23 cellular contexts compared by ENCODE assay signal in the genomic region with DNA sequence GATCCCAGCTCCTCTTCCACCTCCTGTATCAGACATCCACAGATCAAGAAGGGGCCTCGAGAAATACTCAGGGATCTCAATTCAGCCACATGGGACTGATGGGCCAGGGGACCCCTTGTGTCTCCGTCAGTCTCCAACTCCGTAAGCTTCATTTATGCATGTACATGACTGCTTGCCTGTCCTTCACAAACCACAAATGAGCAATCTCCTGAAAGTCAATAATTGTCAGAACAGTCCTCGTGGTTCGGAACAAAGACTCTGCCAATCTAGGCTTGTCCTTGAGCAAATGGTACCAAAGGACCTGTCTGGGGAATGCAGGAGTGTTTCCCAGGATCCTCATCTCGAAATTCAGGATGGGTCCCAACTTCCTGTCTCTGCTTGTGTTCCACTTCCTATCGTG. TPM values are rescaled to one million over a fixed set of nuclear protein-coding genes. Genes with fewer than 3 reads are reported as not detected.
DNase-seq lines count a peak whose midpoint lies in the region; ATAC-seq, FAIRE-seq and TF ChIP-seq lines count a peak whose summit lies in the region.
"Had no signal": no experiment of that assay in that cellular context is flagged by ENCODE, and none has a peak within 500 bp of the region (broad histone marks: within the 10 kb centered on the region; RNA-seq: fewer than 3 reads in every experiment).

No MANE protein-coding gene starts in this region.

- peaks cover 12% of the 10 kb centered on the region for H3K4me1 Mint-ChIP-seq in activated CD8-positive, alpha-beta memory T cell treated with anti-CD3 and anti-CD28 coated beads, Interleukin-2, amount 10 ng/mL, durations not matched to agents 7 days and 5 days
- peaks cover 2% of the 10 kb centered on the region for H3K4me1 Mint-ChIP-seq in progenitor cell of endocrine pancreas (ENCODE audit: low read depth)

- H4K20me1 ChIP-seq in keratinocyte (ENCODE audit: control insufficient read depth, extremely low read depth, insufficient read depth, low read length), result no peaks in the 10 kb centered on the region

- no peaks in the 10 kb centered on the region for H3K36me3 Mint-ChIP-seq in activated CD8-positive, alpha-beta memory T cell treated with anti-CD3 and anti-CD28 coated beads, Interleukin-2, amount 10 ng/mL, durations not matched to agents 7 days and 5 days
- peaks cover 7% of the 10 kb centered on the region for H3K36me3 Mint-ChIP-seq in progenitor cell of endocrine pancreas (ENCODE audit: insufficient read depth)
- H3K36me3 Mint-ChIP-seq: activated naive CD8-positive, alpha-beta T cell; CD14-positive monocyte; natural killer cell had no signal

- H3K27ac Mint-ChIP-seq in activated CD8-positive, alpha-beta memory T cell treated with anti-CD3 and anti-CD28 coated beads, Interleukin-2, amount 10 ng/mL, durations not matched to agents 7 days and 5 days, result no peak overlapping the region
- no peak overlapping the region for H3K27ac Mint-ChIP-seq in progenitor cell of endocrine pancreas
- H3K27ac Mint-ChIP-seq: activated naive CD8-positive, alpha-beta T cell; activated T-helper 1 cell treated with anti-CD3 and anti-CD28 coated beads, Interleukin-12 subunit alpha, Interleukin-12 subunit beta, Interleukin-2, Interleukin-4 antibody, amounts not matched to agents 30 ng/mL and 10 ng/mL and 1 ng/mL, durations not matched to agents 14 hours and 24 hours and 36 hours; CD14-positive monocyte; natural killer cell had no signal

- TF ChIP-seq CTCF in GM12865 (IDR thresholded peaks at IDR 0.05; ENCODE audit: insufficient read depth, low read depth, low read length, missing control alignments), result no peak
- no peak for TF ChIP-seq CTCF in keratinocyte (optimal IDR thresholded peaks at IDR 0.05 in 1 of 3, IDR thresholded peaks at IDR 0.05 in 1 of 3, conservative IDR thresholded peaks at IDR 0.05 in 1 of 3; ENCODE audit: extremely low read depth in 1 of 3, insufficient read depth in 2 of 3, low read length in 3 of 3)
- no peak for TF ChIP-seq CTCF in progenitor cell of endocrine pancreas (IDR thresholded peaks at IDR 0.05; ENCODE audit: unreplicated experiment)

- H3K9ac ChIP-seq in HUES48 (ENCODE audit: low read depth, low read length), result no peak overlapping the region
- H3K9ac ChIP-seq in keratinocyte (ENCODE audit: control insufficient read depth, extremely low read depth, insufficient read depth, low read length), result no peak overlapping the region
- H3K9ac ChIP-seq: parathyroid adenoma had no signal

- peaks cover 44% of the 10 kb centered on the region for H3K27me3 Mint-ChIP-seq in activated CD8-positive, alpha-beta memory T cell treated with anti-CD3 and anti-CD28 coated beads, Interleukin-2, amount 10 ng/mL, durations not matched to agents 7 days and 5 days
- no peaks in the 10 kb centered on the region for H3K27me3 Mint-ChIP-seq in progenitor cell of endocrine pancreas
- H3K27me3 Mint-ChIP-seq: activated naive CD8-positive, alpha-beta T cell had no signal

- H3K9me1 ChIP-seq in keratinocyte (ENCODE audit: control insufficient read depth, extremely low read depth, insufficient read depth, low read length), result no peaks in the 10 kb centered on the region

- no peaks in the 10 kb centered on the region for H3K9me3 Mint-ChIP-seq in activated CD8-positive, alpha-beta memory T cell treated with anti-CD3 and anti-CD28 coated beads, Interleukin-2, amount 10 ng/mL, durations not matched to agents 7 days and 5 days (ENCODE audit: low read depth)
- no peaks in the 10 kb centered on the region for H3K9me3 Mint-ChIP-seq in progenitor cell of endocrine pancreas (ENCODE audit: low read depth)
- H3K9me3 Mint-ChIP-seq: activated T-helper 1 cell treated with anti-CD3 and anti-CD28 coated beads, Interleukin-12 subunit alpha, Interleukin-12 subunit beta, Interleukin-2, Interleukin-4 antibody, amounts not matched to agents 30 ng/mL and 10 ng/mL and 1 ng/mL, durations not matched to agents 14 hours and 24 hours and 36 hours; CD14-positive monocyte; natural killer cell had no signal

- no peaks in the 10 kb centered on the region for H3K79me2 ChIP-seq in keratinocyte (ENCODE audit: control insufficient read depth, insufficient read depth, low read length)
- H3K79me2 ChIP-seq: parathyroid adenoma had no signal

- peak; percentile 36 for DNase-seq in GM12865 (ENCODE audit: low read depth)
- no peak for DNase-seq in keratinocyte (ENCODE audit: low read depth, low spot score)
- no peak for DNase-seq in SHP77 (lab: John Stamatoyannopoulos, UW)
- DNase-seq in NK-92 (lab: John Stamatoyannopoulos, UW; ENCODE audit: unreplicated experiment), result no peak
- DNase-seq in activated CD8-positive, alpha-beta memory T cell treated with anti-CD3 and anti-CD28 coated beads, Interleukin-2, amount 10 ng/mL, durations not matched to agents 7 days and 5 days, result no peak
- DNase-seq in progenitor cell of endocrine pancreas (ENCODE audit: low spot score, unreplicated experiment), result no peak
- DNase-seq: ACHN; cerebellar nuclear complex; erythroblast; foreskin melanocyte; hypothalamus; kidney glomerular epithelial cell; natural killer cell; NCI-H1092 treated with DMSO at 0.1 percent for 48 hours; NCI-H2107; NCI-H524 treated with DMSO at 0.1 percent for 48 hours; stimulated activated naive CD4-positive, alpha-beta T cell had no signal

- peak; percentile 4 for ATAC-seq in GM19455 (IDR thresholded peaks at IDR 0.05; ENCODE audit: unreplicated experiment)
- no peak for ATAC-seq in activated CD8-positive, alpha-beta memory T cell treated with anti-CD3 and anti-CD28 coated beads, Interleukin-2, amount 10 ng/mL, durations not matched to agents 7 days and 5 days
- ATAC-seq: natural killer cell had no signal

- CTCF ChIA-PET in activated CD8-positive, alpha-beta memory T cell treated with anti-CD3 and anti-CD28 coated beads, Interleukin-2, amount 10 ng/mL, durations not matched to agents 7 days and 5 days (lab: Charles Lee), result no interaction called here

- dilution Hi-C loops in keratinocyte (cut with MboI; ENCODE audit: extremely low pct_ligation_motif_present, low sequenced_read_pairs), result no loop called here

- H3K4me3 Mint-ChIP-seq in activated CD8-positive, alpha-beta memory T cell treated with anti-CD3 and anti-CD28 coated beads, Interleukin-2, amount 10 ng/mL, durations not matched to agents 7 days and 5 days, result no peak overlapping the region
- H3K4me3 Mint-ChIP-seq in progenitor cell of endocrine pancreas (ENCODE audit: low read depth), result no peak overlapping the region
- H3K4me3 Mint-ChIP-seq: activated naive CD8-positive, alpha-beta T cell; activated T-helper 1 cell treated with anti-CD3 and anti-CD28 coated beads, Interleukin-12 subunit alpha, Interleukin-12 subunit beta, Interleukin-2, Interleukin-4 antibody, amounts not matched to agents 30 ng/mL and 10 ng/mL and 1 ng/mL, durations not matched to agents 14 hours and 24 hours and 36 hours; CD14-positive monocyte; natural killer cell had no signal

- no peak overlapping the region for H2AFZ ChIP-seq in keratinocyte (ENCODE audit: control insufficient read depth, low read length)
- H2AFZ ChIP-seq: parathyroid adenoma had no signal

- H3K4me2 ChIP-seq in keratinocyte (ENCODE audit: control insufficient read depth, extremely low read depth, insufficient read depth, low read depth, low read length), result no peak overlapping the region

- H3K36me3 ChIP-seq in HUES48 (ENCODE audit: control insufficient read depth, insufficient read depth, low read length) (peaks cover 19% of the 10 kb centered on the region), keratinocyte (ENCODE audit: control insufficient read depth in 2 of 2, extremely low read depth in 1 of 2, insufficient read depth in 2 of 2, low read length in 2 of 2) (peaks cover 17 to 22% of the 10 kb centered on the region in 2 experiments)

- no peak overlapping the region; the same call in 1 of the 2 replicates for H3K4me3 ChIP-seq in GM12865 (ENCODE audit: low read depth, low read length)
- no peak overlapping the region for H3K4me3 ChIP-seq in HUES48 (ENCODE audit: low read depth, low read length)
- no peak overlapping the region for H3K4me3 ChIP-seq in keratinocyte (ENCODE audit: control insufficient read depth in 2 of 3, extremely low read depth in 1 of 3, insufficient read depth in 2 of 3, low read depth in 1 of 3, low read length in 3 of 3)

- H3K4me1 ChIP-seq in HUES48 (ENCODE audit: control insufficient read depth, insufficient read depth, low read length) (peaks cover 32% of the 10 kb centered on the region), keratinocyte (ENCODE audit: control insufficient read depth, extremely low read depth, insufficient read depth, low read length) (peaks cover 15% of the 10 kb centered on the region)

- H3K27me3 ChIP-seq in HUES48 (ENCODE audit: control insufficient read depth, insufficient read depth, low read length) (no peaks in the 10 kb centered on the region), keratinocyte (ENCODE audit: control insufficient read depth, extremely low read depth, insufficient read depth, low read length) (no peaks in the 10 kb centered on the region)

- H3K27ac ChIP-seq in HUES48 (ENCODE audit: low read depth, low read length), result peak overlapping the region; percentile 46
- H3K27ac ChIP-seq in keratinocyte (ENCODE audit: control insufficient read depth, insufficient read depth, low read length), result no peak overlapping the region
- H3K27ac ChIP-seq: parathyroid adenoma had no signal

- no peaks in the 10 kb centered on the region for H3K9me3 ChIP-seq in HUES48 (ENCODE audit: control insufficient read depth, insufficient read depth, low read length)
- no peaks in the 10 kb centered on the region for H3K9me3 ChIP-seq in keratinocyte (ENCODE audit: control insufficient read depth, low read depth, low read length)

- FAIRE-seq in keratinocyte (lab: Jason Lieb, UNC), result peak; percentile 67

RNA-seq across cellular contexts. Expression of gene SLC12A8, which starts 20.8 kb away (rescaled TPM):
- polyA plus RNA-seq in keratinocyte, result 6.9 to 10.1 TPM (median 9.2 TPM) in 3 replicates
- polyA plus RNA-seq in keratinocyte (2011; ENCODE audit: low read depth), result 2.1 TPM
- 5.6 and 5.8 TPM in 2 replicates for polyA plus RNA-seq in keratinocyte (2011; cell fraction: cytosol; rRNA removed)
- 18.1 and 22.1 TPM in 2 replicates for polyA plus RNA-seq in keratinocyte (2011; cell fraction: nucleus; rRNA removed)
- polyA plus RNA-seq in keratinocyte (2012; ENCODE audit: low replicate concordance), result 5.7 and 6.9 TPM in 2 replicates
- polyA minus RNA-seq in keratinocyte, result 16.7 to 19.5 TPM (median 17.8 TPM) in 3 replicates
- 10.6 TPM for polyA minus RNA-seq in keratinocyte (2011; cell fraction: cytosol; rRNA and poly(A)+ RNA removed)
- polyA minus RNA-seq in keratinocyte (2011; cell fraction: nucleus; rRNA and poly(A)+ RNA removed), result 15.8 and 25.9 TPM in 2 replicates
- 1 to 10 TPM; 1.3 to 4.3 TPM for total RNA-seq in activated CD8-positive, alpha-beta memory T cell treated with anti-CD3 and anti-CD28 coated beads, Interleukin-2, amount 10 ng/mL, durations not matched to agents 7 days and 5 days
- total RNA-seq in progenitor cell of endocrine pancreas, result 9.2 and 10.7 TPM in 2 replicates
